In genomic region chr4:675980-676870, GRCh38 we compare ENCODE assay signal across 1 cellular context.
TF ChIP-seq lines count a peak whose summit lies in the region.

No MANE protein-coding gene starts in this region.

TF ChIP-seq in GM23338, 12 proteins besides CTCF, POLR2A, EP300 and RAD21 (continued from another document):
- TF ChIP-seq ZNF462 (CRISPR knock-in tag; IDR thresholded peaks at IDR 0.05) (no peak), NANOG (IDR thresholded peaks at IDR 0.05; ENCODE audit: borderline replicate concordance) (no peak), EZH2 (IDR thresholded peaks at IDR 0.05; ENCODE audit: low read depth, unreplicated experiment) (no peak), REST (IDR thresholded peaks at IDR 0.05; ENCODE audit: unreplicated experiment) (no peak), EZH2phosphoT487 (IDR thresholded peaks at IDR 0.05; ENCODE audit: unreplicated experiment) (no peak), JUNB (IDR thresholded peaks at IDR 0.05; ENCODE audit: unreplicated experiment) (no peak), ZNF331 (CRISPR knock-in tag; IDR thresholded peaks at IDR 0.05; ENCODE audit: low read depth) (no peak), STAT1 (IDR thresholded peaks at IDR 0.05; ENCODE audit: unreplicated experiment) (no peak)
